ENCODE assay signal across 8 cellular contexts in genomic region chr10:96130326-96130758, GRCh38. TPM values are rescaled to one million over a fixed set of nuclear protein-coding genes. Genes with fewer than 3 reads are reported as not detected.
DNase-seq lines count a peak whose midpoint lies in the region; TF ChIP-seq lines count a peak whose summit lies in the region.

No MANE protein-coding gene starts in this region.

- H3K27ac ChIP-seq in angular gyrus (ENCODE audit: low read depth, low read length) (peak overlapping the region; percentile 92), skin epidermis (peak overlapping the region; percentile 93 to 100 (median 98))

- TF ChIP-seq CTCF in GM12864 (IDR thresholded peaks at IDR 0.05; ENCODE audit: low read depth, low read length, missing control alignments) (peak; percentile 2), LNCaP clone FGC (IDR thresholded peaks at IDR 0.05; ENCODE audit: control insufficient read depth, extremely low read depth, insufficient read depth) (no peak)

- H3K4me3 ChIP-seq in GM12864 (ENCODE audit: low read depth, low read length) = peak overlapping the region; percentile 72
- H3K4me3 ChIP-seq in LNCaP clone FGC (ENCODE audit: low read depth, low read length) = peak overlapping the region; percentile 91
- H3K4me3 ChIP-seq in skin epidermis = peak overlapping the region; percentile 42 to 77 (median 62)

- peak; percentile 78 for DNase-seq in GM12864 (ENCODE audit: low read depth)
- peak; percentile 34 for DNase-seq in H4 (ENCODE audit: low spot score)
- DNase-seq in LNCaP clone FGC (ENCODE audit: low read depth) = no peak
- DNase-seq in SW480 (ENCODE audit: low spot score) = peak; percentile 87
- peak; percentile 75 for DNase-seq in iPS DF 19.7 (ENCODE audit: low read depth, low spot score)
- DNase-seq in AML-193 (lab: John Stamatoyannopoulos, UW) = no peak

RNA-seq across cellular contexts. Expression of gene ZNF518A, which starts 0.2 kb away (rescaled TPM):
- 4.5 and 4.7 TPM in 2 replicates for total RNA-seq in H4 (2014; rRNA removed; shearing (Covaris generic))

Comparison
In these comparisons a context has a peak if more than half of its experiments do, and no peak if none do; other contexts are left out.
1. DNase-seq: peak in GM12864 (single experiment), H4 (single experiment), SW480 (single experiment) and iPS DF 19.7 (single experiment); none in LNCaP clone FGC (single experiment) and AML-193 (0 of 2).
2. Peak in every context shown above with its lines, with median percentiles within 50 percentile points of each other: H3K4me3 ChIP-seq.